Comparison of ENCODE assay signal across 10 cellular contexts in the genomic region with DNA sequence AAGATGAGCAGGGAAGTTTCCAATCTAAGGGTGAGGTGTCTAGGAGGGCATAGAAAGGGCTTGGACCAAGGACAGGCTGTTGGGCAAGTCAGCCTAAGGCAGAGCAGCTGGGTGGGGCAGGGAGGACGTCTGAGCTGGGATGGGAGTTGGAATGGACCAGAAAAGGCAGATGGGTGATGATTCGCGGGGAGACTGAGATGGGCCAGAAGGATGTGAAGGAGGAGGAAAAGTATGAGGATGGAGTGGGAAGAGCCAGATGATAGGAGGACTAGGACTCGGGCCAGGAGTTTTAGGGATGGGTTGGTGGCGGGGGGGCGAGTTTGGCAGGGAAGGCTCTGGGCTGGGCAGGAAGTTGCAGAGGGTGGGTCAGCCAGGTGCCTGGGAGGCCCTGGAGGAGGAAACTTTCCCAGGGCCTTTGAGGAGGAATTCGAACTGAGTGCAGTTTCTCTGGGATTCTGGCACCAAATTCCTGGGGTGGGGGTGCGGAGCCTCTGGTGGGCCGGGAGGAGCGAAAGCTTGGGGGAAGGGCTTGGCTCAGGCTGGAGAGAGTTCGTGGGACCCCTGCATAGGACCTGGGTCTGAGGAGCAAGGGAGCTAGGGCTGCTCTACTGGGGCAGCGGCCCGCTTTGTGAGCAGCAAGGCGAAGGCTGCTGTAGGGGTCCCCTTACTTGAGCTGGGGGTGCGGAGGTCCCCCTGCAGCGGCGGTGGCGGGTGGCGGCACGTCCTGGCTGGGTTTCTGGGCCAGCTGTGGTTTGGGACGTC. TPM values are rescaled to one million over a fixed set of nuclear protein-coding genes. Genes with fewer than 3 reads are reported as not detected.
DNase-seq lines count a peak whose midpoint lies in the region; ATAC-seq and TF ChIP-seq lines count a peak whose summit lies in the region.
"Had no signal": no experiment of that assay in that cellular context is flagged by ENCODE, and none has a peak within 500 bp of the region (broad histone marks: within the 10 kb centered on the region; RNA-seq: fewer than 3 reads in every experiment).

No MANE protein-coding gene starts in this region.

- H3K27me3 ChIP-seq in AG04450 (ENCODE audit: control insufficient read depth, insufficient read depth, low read length) = no peaks in the 10 kb centered on the region
- no peaks in the 10 kb centered on the region for H3K27me3 ChIP-seq in NT2/D1 (ENCODE audit: insufficient read depth, insufficient read length)

- peak overlapping the region; percentile 92 for H3K9ac ChIP-seq in NT2/D1 (ENCODE audit: insufficient read length, low read depth)

- peak overlapping the region; percentile 22 for H3K4me3 Mint-ChIP-seq in natural killer cell
- H3K4me3 Mint-ChIP-seq in activated T-helper 1 cell treated with anti-CD3 and anti-CD28 coated beads, Interleukin-12 subunit alpha, Interleukin-12 subunit beta, Interleukin-2, Interleukin-4 antibody, amounts not matched to agents 30 ng/mL and 10 ng/mL and 1 ng/mL, durations not matched to agents 14 hours and 24 hours and 36 hours = no peak overlapping the region

- H3K4me1 Mint-ChIP-seq in natural killer cell = peaks cover 4 to 14% of the 10 kb centered on the region in 2 donors
- peaks cover 6% of the 10 kb centered on the region for H3K4me1 Mint-ChIP-seq in activated T-helper 1 cell treated with anti-CD3 and anti-CD28 coated beads, Interleukin-12 subunit alpha, Interleukin-12 subunit beta, Interleukin-2, Interleukin-4 antibody, amounts not matched to agents 30 ng/mL and 10 ng/mL and 1 ng/mL, durations not matched to agents 14 hours and 24 hours and 36 hours (ENCODE audit: low read depth)

- peaks cover 0 to 15% of the 10 kb centered on the region in 2 donors for H3K27me3 Mint-ChIP-seq in natural killer cell (ENCODE audit: low read depth in 2 of 2)
- H3K27me3 Mint-ChIP-seq in activated T-helper 1 cell treated with anti-CD3 and anti-CD28 coated beads, Interleukin-12 subunit alpha, Interleukin-12 subunit beta, Interleukin-2, Interleukin-4 antibody, amounts not matched to agents 30 ng/mL and 10 ng/mL and 1 ng/mL, durations not matched to agents 14 hours and 24 hours and 36 hours (ENCODE audit: insufficient read depth) = peaks cover 5% of the 10 kb centered on the region

- ATAC-seq in natural killer cell = peak in 1 of 3 donors; percentile 11
- no peak for ATAC-seq in HG03196 (IDR thresholded peaks at IDR 0.05; ENCODE audit: unreplicated experiment)
- ATAC-seq in HG03521 (IDR thresholded peaks at IDR 0.05; ENCODE audit: unreplicated experiment) = no peak

- H3K4me3 ChIP-seq in AG04450 (ENCODE audit: low read depth, low read length) (0 out of 2 replicates have a peak overlapping the region, but pooled peaks have one; percentile 7), NT2/D1 (ENCODE audit: insufficient read length, low read depth) (peak overlapping the region; percentile 41)

- no peaks in the 10 kb centered on the region for H3K36me3 Mint-ChIP-seq in natural killer cell
- peaks cover 28% of the 10 kb centered on the region for H3K36me3 Mint-ChIP-seq in activated T-helper 1 cell treated with anti-CD3 and anti-CD28 coated beads, Interleukin-12 subunit alpha, Interleukin-12 subunit beta, Interleukin-2, Interleukin-4 antibody, amounts not matched to agents 30 ng/mL and 10 ng/mL and 1 ng/mL, durations not matched to agents 14 hours and 24 hours and 36 hours (ENCODE audit: low read depth)

- H3K4me1 ChIP-seq in NT2/D1 (ENCODE audit: insufficient read depth, insufficient read length) = peaks cover 15% of the 10 kb centered on the region

- H3K9me3 ChIP-seq in AG04450 (ENCODE audit: control insufficient read depth, insufficient read depth, low read length) (no peaks in the 10 kb centered on the region), NT2/D1 (ENCODE audit: insufficient read depth, low read length) (no peaks in the 10 kb centered on the region)

- H3K27ac Mint-ChIP-seq in natural killer cell = peak overlapping the region in 1 of 2 donors; percentile 45
- H3K27ac Mint-ChIP-seq in activated T-helper 1 cell treated with anti-CD3 and anti-CD28 coated beads, Interleukin-12 subunit alpha, Interleukin-12 subunit beta, Interleukin-2, Interleukin-4 antibody, amounts not matched to agents 30 ng/mL and 10 ng/mL and 1 ng/mL, durations not matched to agents 14 hours and 24 hours and 36 hours = no peak overlapping the region

- intact Hi-C loops in natural killer cell (cut with micrococcal nuclease) = no loop called here
- intact Hi-C loops in activated T-helper 1 cell treated with anti-CD3 and anti-CD28 coated beads, Interleukin-12 subunit alpha, Interleukin-12 subunit beta, Interleukin-2, Interleukin-4 antibody, amounts not matched to agents 30 ng/mL and 10 ng/mL and 1 ng/mL, durations not matched to agents 14 hours and 24 hours and 36 hours (cut with micrococcal nuclease) = no loop called here

- TF ChIP-seq CTCF in AG04450 (IDR thresholded peaks at IDR 0.05; ENCODE audit: low read depth, low read length) = no peak
- no peak for TF ChIP-seq CTCF in natural killer cell (IDR thresholded peaks at IDR 0.05)

- no peaks in the 10 kb centered on the region for H3K9me3 Mint-ChIP-seq in natural killer cell
- H3K9me3 Mint-ChIP-seq in activated T-helper 1 cell treated with anti-CD3 and anti-CD28 coated beads, Interleukin-12 subunit alpha, Interleukin-12 subunit beta, Interleukin-2, Interleukin-4 antibody, amounts not matched to agents 30 ng/mL and 10 ng/mL and 1 ng/mL, durations not matched to agents 14 hours and 24 hours and 36 hours = no peaks in the 10 kb centered on the region

- CTCF ChIA-PET in AG04450 (lab: Charles Lee) = no interaction called here

- DNase-seq in AG04450 (ENCODE audit: low read depth, low spot score) = no peak
- DNase-seq in NT2/D1 (ENCODE audit: low read depth, low spot score) = peak; percentile 81
- peak; percentile 35 for DNase-seq in fibroblast of peridontal ligament (ENCODE audit: extremely low read depth)
- no peak for DNase-seq in natural killer cell
- no peak for DNase-seq in dedifferentiated amniotic fluid mesenchymal stem cell (ENCODE audit: extremely low spot score)
- no peak for DNase-seq in activated T-helper 1 cell treated with anti-CD3 and anti-CD28 coated beads, Interleukin-12 subunit alpha, Interleukin-12 subunit beta, Interleukin-2, Interleukin-4 antibody, amounts not matched to agents 30 ng/mL and 10 ng/mL and 1 ng/mL, durations not matched to agents 14 hours and 24 hours and 36 hours (ENCODE audit: low spot score)
- DNase-seq: NCI-H82 had no signal

- POLR2A ChIA-PET in AG04450 (lab: Yijun Ruan, JAX) = interaction anchor here (0.6 kb wide), 1 partner anchor 23 kb away, joined by 3 read pairs; no protein-coding TSS in a partner anchor

- peak overlapping the region; percentile 57 for H3K27ac ChIP-seq in AG04450 (ENCODE audit: low read depth, low read length)

- H3K36me3 ChIP-seq in NT2/D1 (ENCODE audit: insufficient read depth, insufficient read length, low read length) = peaks cover 50% of the 10 kb centered on the region

RNA-seq across cellular contexts. Expression of gene TIMP1, which starts 8.7 kb away (rescaled TPM):
- polyA plus RNA-seq in AG04450 (2011; rRNA removed) = 1,256 and 2,140 TPM in 2 replicates
- 1,655 and 2,290 TPM in 2 replicates for polyA minus RNA-seq in AG04450 (2011; rRNA and poly(A)+ RNA removed)
- total RNA-seq in natural killer cell = 10 to 100 TPM; 50.9 to 71.3 (median 68.6) TPM
- total RNA-seq in activated T-helper 1 cell treated with anti-CD3 and anti-CD28 coated beads, Interleukin-12 subunit alpha, Interleukin-12 subunit beta, Interleukin-2, Interleukin-4 antibody, amounts not matched to agents 30 ng/mL and 10 ng/mL and 1 ng/mL, durations not matched to agents 14 hours and 24 hours and 36 hours = 61.7 and 70.1 TPM in 2 replicates

RNA-seq across cellular contexts. Expression of gene ARAF, which starts 12.5 kb away (rescaled TPM):
- 27.3 and 37.8 TPM in 2 replicates for polyA plus RNA-seq in AG04450 (2011; rRNA removed)
- 53.9 and 70.2 TPM in 2 replicates for polyA minus RNA-seq in AG04450 (2011; rRNA and poly(A)+ RNA removed)
- total RNA-seq in natural killer cell = 100 to 1,000 TPM; 162 to 173 (median 169) TPM
- total RNA-seq in activated T-helper 1 cell treated with anti-CD3 and anti-CD28 coated beads, Interleukin-12 subunit alpha, Interleukin-12 subunit beta, Interleukin-2, Interleukin-4 antibody, amounts not matched to agents 30 ng/mL and 10 ng/mL and 1 ng/mL, durations not matched to agents 14 hours and 24 hours and 36 hours = 75.9 and 84.4 TPM in 2 replicates

RNA-seq across cellular contexts. Expression of gene SYN1, which starts 46.1 kb away (rescaled TPM):
- polyA plus RNA-seq in AG04450 (2011; rRNA removed) = 0.24 and 0.37 TPM in 2 replicates
- polyA minus RNA-seq in AG04450 (2011; rRNA and poly(A)+ RNA removed) = 0.51 and 1.2 TPM in 2 replicates
- total RNA-seq in natural killer cell = under 1 TPM in 1 of 3 donors, not detected in 2; 0.40 TPM
- 0.21 and 0.22 TPM in 2 replicates for total RNA-seq in activated T-helper 1 cell treated with anti-CD3 and anti-CD28 coated beads, Interleukin-12 subunit alpha, Interleukin-12 subunit beta, Interleukin-2, Interleukin-4 antibody, amounts not matched to agents 30 ng/mL and 10 ng/mL and 1 ng/mL, durations not matched to agents 14 hours and 24 hours and 36 hours
- total RNA-seq: Daoy had no signal

RNA-seq across cellular contexts. Expression of gene CFP, which starts 56.2 kb away (rescaled TPM):
- polyA plus RNA-seq in AG04450 (2011; rRNA removed) = 0.02 and 0.05 TPM in 2 replicates
- 0.56 and 0.60 TPM in 2 replicates for polyA minus RNA-seq in AG04450 (2011; rRNA and poly(A)+ RNA removed)
- 10 to 100 TPM in 2 of 3 donors, 1 to 10 TPM in 1; 9.0 to 21.1 (median 19.3) TPM for total RNA-seq in natural killer cell
- 2.3 and 4.9 TPM in 2 replicates for total RNA-seq in activated T-helper 1 cell treated with anti-CD3 and anti-CD28 coated beads, Interleukin-12 subunit alpha, Interleukin-12 subunit beta, Interleukin-2, Interleukin-4 antibody, amounts not matched to agents 30 ng/mL and 10 ng/mL and 1 ng/mL, durations not matched to agents 14 hours and 24 hours and 36 hours

Comparison
In these comparisons a context has a peak if more than half of its experiments do, and no peak if none do; other contexts are left out.
1. DNase-seq: peak in NT2/D1 (single experiment) and fibroblast of peridontal ligament (single experiment); none in AG04450 (single experiment), natural killer cell (single experiment), dedifferentiated amniotic fluid mesenchymal stem cell (single experiment) and activated T-helper 1 cell treated with anti-CD3 and anti-CD28 coated beads, Interleukin-12 subunit alpha, Interleukin-12 subunit beta, Interleukin-2, Interleukin-4 antibody, amounts not matched to agents 30 ng/mL and 10 ng/mL and 1 ng/mL, durations not matched to agents 14 hours and 24 hours and 36 hours (single experiment).